In genomic region chr1:3323021-3323790, GRCh38 we compare ENCODE assay signal across 1 cellular context.
A peak's percentile ranks its signal among the peaks of the same experiment; 100 is the strongest.
TF ChIP-seq lines count a peak whose summit lies in the region.

No MANE protein-coding gene starts in this region.

TF ChIP-seq in K562, 482 proteins besides CTCF, POLR2A, EP300 and RAD21 (continued from another document):
- TF ChIP-seq MGA (IDR thresholded peaks at IDR 0.05) (peak; percentile 47), L3MBTL2 (IDR thresholded peaks at IDR 0.05) (peak; percentile 77), ZNF639 (CRISPR knock-in tag; conservative IDR thresholded peaks at IDR 0.05 in 1 of 2, IDR thresholded peaks at IDR 0.05 in 1 of 2) (no peak), ESRRA (IDR thresholded peaks at IDR 0.05; ENCODE audit: borderline replicate concordance, low read depth) (no peak), ZNF263 (CRISPR knock-in tag; IDR thresholded peaks at IDR 0.05; ENCODE audit: borderline replicate concordance) (peak; percentile 33; the same call in 1 of the 2 replicates), USF2 (CRISPR knock-in tag; IDR thresholded peaks at IDR 0.05) (peak; percentile 27), RBFOX2 (IDR thresholded peaks at IDR 0.05; ENCODE audit: low read depth, low read length) (peak; percentile 19; the same call in 1 of the 2 replicates), USF1 (CRISPR knock-in tag; IDR thresholded peaks at IDR 0.05) (peak; percentile 61), NFATC3 (IDR thresholded peaks at IDR 0.05) (no peak)
